Comparison of ENCODE assay signal across 15 cellular contexts in genomic region chr14:54593860-54594259, GRCh38. TPM values are rescaled to one million over a fixed set of nuclear protein-coding genes. Genes with fewer than 3 reads are reported as not detected.
A peak's percentile ranks its signal among the peaks of the same experiment; 100 is the strongest.
DNase-seq lines count a peak whose midpoint lies in the region; ATAC-seq, FAIRE-seq and TF ChIP-seq lines count a peak whose summit lies in the region.
"Had no signal": no experiment of that assay in that cellular context is flagged by ENCODE, and none has a peak within 500 bp of the region (broad histone marks: within the 10 kb centered on the region; RNA-seq: fewer than 3 reads in every experiment).

No MANE protein-coding gene starts in this region.

- H3K36me3 Mint-ChIP-seq in astrocyte (ENCODE audit: low read depth, unreplicated experiment) (peaks cover 6% of the 10 kb centered on the region), memory B cell (peaks cover 10% of the 10 kb centered on the region)

- H3K27ac ChIP-seq in BLaER1 treated with 17β-estradiol and CSF1 and Interleukin-3, amounts not matched to agents 10 nM and 100 nM = no peak overlapping the region
- peak overlapping the region; percentile 43 for H3K27ac ChIP-seq in astrocyte (ENCODE audit: low read depth, low read length)

- peak overlapping the region; percentile 36 for H3K4me3 Mint-ChIP-seq in astrocyte (ENCODE audit: unreplicated experiment)
- H3K4me3 Mint-ChIP-seq in memory B cell = no peak overlapping the region
- H3K4me3 Mint-ChIP-seq: activated CD4-positive, alpha-beta memory T cell treated with anti-CD3 and anti-CD28 coated beads, Interleukin-2, amount 10 ng/mL, durations not matched to agents 7 days and 5 days had no signal

- no peaks in the 10 kb centered on the region for H3K27me3 Mint-ChIP-seq in astrocyte (ENCODE audit: low read depth, unreplicated experiment)
- H3K27me3 Mint-ChIP-seq in memory B cell = no peaks in the 10 kb centered on the region

- peaks cover 86% of the 10 kb centered on the region for H3K79me2 ChIP-seq in astrocyte (ENCODE audit: insufficient read depth, low read length)

- FAIRE-seq in HTR-8/SVneo (lab: Jason Lieb, UNC) (peak; percentile 80), astrocyte (lab: Jason Lieb, UNC) (no peak)

- peak; percentile 63 for ATAC-seq in memory B cell (ENCODE audit: low read depth)
- no peak for ATAC-seq in GM18907 (IDR thresholded peaks at IDR 0.05; ENCODE audit: unreplicated experiment)
- ATAC-seq: left lobe of liver; stimulated activated naive CD8-positive, alpha-beta T cell treated with anti-CD3 and anti-CD28 coated beads, Interleukin-15, amount 100 ng/mL, for 72 hours had no signal

- H3K9me3 Mint-ChIP-seq in astrocyte (ENCODE audit: unreplicated experiment) (no peaks in the 10 kb centered on the region), memory B cell (no peaks in the 10 kb centered on the region)
- H3K9me3 Mint-ChIP-seq: activated CD4-positive, alpha-beta memory T cell treated with anti-CD3 and anti-CD28 coated beads, Interleukin-2, amount 10 ng/mL, durations not matched to agents 7 days and 5 days; stimulated activated naive CD8-positive, alpha-beta T cell treated with anti-CD3 and anti-CD28 coated beads, Interleukin-15, amount 100 ng/mL, for 72 hours had no signal

- no peaks in the 10 kb centered on the region for H3K27me3 ChIP-seq in BLaER1 treated with 17β-estradiol and CSF1 and Interleukin-3, amounts not matched to agents 10 nM and 100 nM
- H3K27me3 ChIP-seq in astrocyte (ENCODE audit: insufficient read depth, low read length) = no peaks in the 10 kb centered on the region

- DNase-seq in HTR-8/SVneo (ENCODE audit: insufficient read length, low spot score) (no peak), astrocyte (ENCODE audit: low read depth) (no peak), memory B cell (ENCODE audit: low spot score in 2 of 2) (no peak), NCI-H2227 treated with DMSO at 0.1 percent for 48 hours (lab: John Stamatoyannopoulos, UW) (no peak), DMS153 (lab: John Stamatoyannopoulos, UW) (no peak), head of caudate nucleus (no peak)
- DNase-seq: activated CD4-positive, alpha-beta memory T cell treated with anti-CD3 and anti-CD28 coated beads, Interleukin-2, amount 10 ng/mL, durations not matched to agents 7 days and 5 days; activated effector memory CD4-positive, alpha-beta T cell treated with anti-CD3 and anti-CD28 coated beads, Interleukin-2, amount 50 U/mL, for 16 hours; KBM-7; NCI-H1436 treated with DMSO at 0.1 percent for 48 hours; stimulated activated CD4-positive, alpha-beta T cell treated with anti-CD3 and anti-CD28 coated beads, Interleukin-12 subunit alpha, Interleukin-12 subunit beta, amount 100 ng/mL, for 4 hours; stimulated activated naive CD8-positive, alpha-beta T cell treated with anti-CD3 and anti-CD28 coated beads, Interleukin-15, amount 100 ng/mL, for 72 hours had no signal

- H3K4me2 ChIP-seq in BLaER1 treated with 17β-estradiol and CSF1 and Interleukin-3, amounts not matched to agents 10 nM and 100 nM = peak overlapping the region; percentile 1 to 65 (median 41); a peak in 17 of 22 replicates
- peak overlapping the region; percentile 59 for H3K4me2 ChIP-seq in astrocyte (ENCODE audit: low read length)

- H3K4me1 Mint-ChIP-seq in astrocyte (ENCODE audit: low read depth, unreplicated experiment) (peaks cover 67% of the 10 kb centered on the region), memory B cell (peaks cover 26% of the 10 kb centered on the region)

- intact Hi-C loops in head of caudate nucleus (cut with DNase I) = no loop called here

- H3K9me3 ChIP-seq in BLaER1 treated with 17β-estradiol and CSF1 and Interleukin-3, amounts not matched to agents 10 nM and 100 nM (replicated peaks in 1 of 11) = peaks cover 0 to 20% (median 4%) of the 10 kb centered on the region in 11 experiments; a peak in 9 of 22 replicates
- no peaks in the 10 kb centered on the region for H3K9me3 ChIP-seq in astrocyte (ENCODE audit: insufficient read depth, low read depth, low read length)

- H3K9ac ChIP-seq in BLaER1 treated with 17β-estradiol and CSF1 and Interleukin-3, amounts not matched to agents 10 nM and 100 nM = no peak overlapping the region
- peak overlapping the region; percentile 29 for H3K9ac ChIP-seq in astrocyte (ENCODE audit: low read length)

- H2AFZ ChIP-seq in astrocyte (ENCODE audit: low read depth, low read length) = no peak overlapping the region

- no peak overlapping the region for H3K4me3 ChIP-seq in BLaER1 treated with 17β-estradiol and CSF1 and Interleukin-3, amounts not matched to agents 10 nM and 100 nM
- H3K4me3 ChIP-seq in astrocyte (ENCODE audit: insufficient read depth, low read depth, low read length) = no peak overlapping the region

- peaks cover 0 to 97% (median 0%) of the 10 kb centered on the region in 11 experiments; a peak in 7 of 22 replicates for H4K20me1 ChIP-seq in BLaER1 treated with 17β-estradiol and CSF1 and Interleukin-3, amounts not matched to agents 10 nM and 100 nM
- H4K20me1 ChIP-seq in astrocyte (ENCODE audit: insufficient read depth, low read length) = peaks cover 38% of the 10 kb centered on the region

- H3K27ac Mint-ChIP-seq in astrocyte (ENCODE audit: unreplicated experiment) (peak overlapping the region; percentile 70), memory B cell (no peak overlapping the region)
- H3K27ac Mint-ChIP-seq: activated CD4-positive, alpha-beta memory T cell treated with anti-CD3 and anti-CD28 coated beads, Interleukin-2, amount 10 ng/mL, durations not matched to agents 7 days and 5 days had no signal

- peaks cover 18 to 46% (median 23%) of the 10 kb centered on the region in 10 experiments for H3K4me1 ChIP-seq in BLaER1 treated with 17β-estradiol and CSF1 and Interleukin-3, amounts not matched to agents 10 nM and 100 nM
- H3K4me1 ChIP-seq in astrocyte (ENCODE audit: insufficient read depth, low read length) = peaks cover 35% of the 10 kb centered on the region

- peaks cover 0 to 23% (median 5%) of the 10 kb centered on the region in 11 experiments; a peak in 10 of 22 replicates for H3K36me3 ChIP-seq in BLaER1 treated with 17β-estradiol and CSF1 and Interleukin-3, amounts not matched to agents 10 nM and 100 nM
- no peaks in the 10 kb centered on the region for H3K36me3 ChIP-seq in astrocyte (ENCODE audit: insufficient read depth, low read length)

- TF ChIP-seq CTCF in astrocyte (IDR thresholded peaks at IDR 0.05; ENCODE audit: insufficient read depth, low read depth, low read length) = no peak

RNA-seq across cellular contexts. Expression of gene SAMD4A, which starts 26.9 kb away (rescaled TPM):
- total RNA-seq in astrocyte = 68.2 and 69.0 TPM in 2 replicates
